ENCODE assay signal across 8 cellular contexts in the genomic region with DNA sequence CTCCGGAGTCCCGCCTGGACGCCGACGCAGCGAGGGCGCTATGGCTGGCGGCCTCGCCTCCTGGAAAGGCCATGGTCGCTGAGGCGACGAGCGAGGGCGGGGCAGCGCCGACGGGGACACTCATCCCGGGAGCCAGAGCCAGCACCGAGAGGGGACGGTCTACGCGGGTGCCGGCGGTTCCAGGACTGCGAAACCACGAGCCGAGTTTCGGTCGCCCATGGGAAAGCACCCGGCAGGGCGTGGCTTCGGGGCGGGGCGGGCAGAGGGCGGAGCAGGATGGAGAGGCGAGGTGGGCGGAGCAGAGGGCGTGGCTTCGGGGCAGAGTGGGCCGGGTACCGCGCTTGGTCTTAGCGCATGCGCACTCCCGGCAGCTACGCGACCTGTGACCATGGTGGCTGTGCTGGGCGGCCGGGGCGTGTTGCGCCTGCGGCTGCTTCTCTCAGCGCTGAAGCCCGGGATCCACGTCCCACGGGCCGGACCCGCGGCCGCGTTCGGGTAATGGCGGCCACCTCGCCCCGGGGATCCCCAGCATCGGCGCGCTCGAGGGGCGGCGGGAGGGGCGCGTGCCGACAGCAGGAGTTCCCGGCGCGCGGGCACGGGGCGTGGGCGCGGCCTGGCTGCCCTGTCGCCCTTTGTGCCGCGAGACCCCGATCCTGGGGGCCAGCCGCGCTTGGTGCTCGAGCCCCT.
A peak's percentile ranks its signal among the peaks of the same experiment; 100 is the strongest.
DNase-seq lines count a peak whose midpoint lies in the region; ATAC-seq and TF ChIP-seq lines count a peak whose summit lies in the region.

A gene (plus strand): TSS at position 359 of the 687 bp plus-strand sequence. CDS start 30 bp downstream, at position 389.

- H3F3A ChIP-seq in OCI-LY1 (ENCODE audit: insufficient read depth, low read length): no peaks in the 10 kb centered on the region

- ATAC-seq in GM21526 (IDR thresholded peaks at IDR 0.05; ENCODE audit: low FRiP score, unreplicated experiment): peak; percentile 82

- H2AFZ ChIP-seq in OCI-LY1 (ENCODE audit: low read length): peak within 1 kb of the TSS; percentile 55

- H4K20me1 ChIP-seq in OCI-LY1 (ENCODE audit: insufficient read depth, low read length): no peaks in the 10 kb centered on the region

- no peaks in the 10 kb centered on the region for H3K9me2 ChIP-seq in OCI-LY1 (ENCODE audit: low read depth, low read length)

- peak within 1 kb of the TSS; percentile 83 for H3K9ac ChIP-seq in OCI-LY1 (ENCODE audit: low read length)

- H3K9me3 ChIP-seq in OCI-LY1 (ENCODE audit: low read length): no peaks in the 10 kb centered on the region

- peak; percentile 97 for DNase-seq in DMS 273 (lab: John Stamatoyannopoulos, UW; ENCODE audit: unreplicated experiment)
- peak; percentile 92 for DNase-seq in HuH-7 (ENCODE audit: low spot score)
- peak; percentile 99 for DNase-seq in activated T-cell treated with anti-CD3 and anti-CD28 coated beads for 24 hours (ENCODE audit: low read depth)
- peak; percentile 87 for DNase-seq in epidermal melanocyte (ENCODE audit: insufficient read length, low spot score)
- peak; percentile 90 for DNase-seq in middle frontal gyrus (ENCODE audit: extremely low spot score, low spot score)
- peak; percentile 100 for DNase-seq in stimulated activated CD8-positive, alpha-beta memory T cell treated with anti-CD3 and anti-CD28 coated beads, Interleukin-2, amount 100 ng/mL, for 1 hour (ENCODE audit: low read depth in 2 of 2)

- no peaks in the 10 kb centered on the region for H3K27me3 ChIP-seq in OCI-LY1 (ENCODE audit: insufficient read depth, low read length)

- H3K27ac ChIP-seq in OCI-LY1 (ENCODE audit: low read depth, low read length, poor library complexity, severe bottlenecking): peak within 1 kb of the TSS; percentile 15

- no peak for TF ChIP-seq CTCF in OCI-LY1 (IDR thresholded peaks at IDR 0.05; ENCODE audit: low read length)

- H3K4me2 ChIP-seq in OCI-LY1 (ENCODE audit: low read length): peak within 1 kb of the TSS; percentile 91

- peak within 1 kb of the TSS; percentile 82 for H3K4me3 ChIP-seq in OCI-LY1 (ENCODE audit: low read depth, low read length, poor library complexity, severe bottlenecking)

- peaks cover 11% of the 10 kb centered on the region; the same call in 1 of the 2 replicates for H3K36me3 ChIP-seq in OCI-LY1 (ENCODE audit: insufficient read depth, low read length)

- peaks cover 29% of the 10 kb centered on the region for H3K4me1 ChIP-seq in OCI-LY1 (ENCODE audit: insufficient read depth, low read length, severe bottlenecking)

- H3K79me2 ChIP-seq in OCI-LY1 (ENCODE audit: insufficient read depth, low read length): no peaks in the 10 kb centered on the region

Comparison
In these comparisons a context has a peak if more than half of its experiments do, and no peak if none do; other contexts are left out.
1. Peak in every context shown above with its lines: DNase-seq, ATAC-seq, H3K4me3 ChIP-seq and H3K27ac ChIP-seq.